ENCODE assay signal across 2 cellular contexts in the genomic region with DNA sequence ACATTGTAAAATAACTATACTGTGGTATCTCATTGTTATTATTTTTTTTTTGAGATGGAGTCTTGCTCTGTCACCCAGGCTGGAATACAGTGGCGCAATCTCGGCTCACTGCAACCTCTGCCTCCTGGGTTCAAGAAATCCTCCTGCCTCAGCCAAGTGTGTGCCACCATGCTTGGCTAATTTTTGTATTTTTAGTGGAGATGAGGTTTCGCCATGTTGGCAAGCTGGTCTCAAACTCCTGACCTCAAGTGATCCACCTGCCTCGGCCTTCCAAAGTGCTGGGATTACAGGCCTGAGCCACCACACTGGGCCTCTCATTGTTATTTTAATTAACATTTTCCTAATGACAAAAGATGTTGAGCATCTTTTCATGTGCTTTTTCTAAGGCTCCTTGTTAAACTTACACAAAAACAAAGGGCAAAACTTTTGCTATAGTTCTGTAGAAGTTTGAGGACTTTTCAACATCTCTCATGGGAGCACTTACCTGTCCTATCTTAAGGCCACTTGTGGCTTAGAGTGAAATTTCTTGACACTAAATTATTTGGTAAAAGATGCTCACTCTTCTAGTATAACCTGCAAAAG.
TF ChIP-seq lines count a peak whose summit lies in the region.

No MANE protein-coding gene starts in this region.

TF ChIP-seq in GM23338, 12 proteins besides CTCF, POLR2A, EP300 and RAD21 (continued from another document):
- TF ChIP-seq, protein P1, sequence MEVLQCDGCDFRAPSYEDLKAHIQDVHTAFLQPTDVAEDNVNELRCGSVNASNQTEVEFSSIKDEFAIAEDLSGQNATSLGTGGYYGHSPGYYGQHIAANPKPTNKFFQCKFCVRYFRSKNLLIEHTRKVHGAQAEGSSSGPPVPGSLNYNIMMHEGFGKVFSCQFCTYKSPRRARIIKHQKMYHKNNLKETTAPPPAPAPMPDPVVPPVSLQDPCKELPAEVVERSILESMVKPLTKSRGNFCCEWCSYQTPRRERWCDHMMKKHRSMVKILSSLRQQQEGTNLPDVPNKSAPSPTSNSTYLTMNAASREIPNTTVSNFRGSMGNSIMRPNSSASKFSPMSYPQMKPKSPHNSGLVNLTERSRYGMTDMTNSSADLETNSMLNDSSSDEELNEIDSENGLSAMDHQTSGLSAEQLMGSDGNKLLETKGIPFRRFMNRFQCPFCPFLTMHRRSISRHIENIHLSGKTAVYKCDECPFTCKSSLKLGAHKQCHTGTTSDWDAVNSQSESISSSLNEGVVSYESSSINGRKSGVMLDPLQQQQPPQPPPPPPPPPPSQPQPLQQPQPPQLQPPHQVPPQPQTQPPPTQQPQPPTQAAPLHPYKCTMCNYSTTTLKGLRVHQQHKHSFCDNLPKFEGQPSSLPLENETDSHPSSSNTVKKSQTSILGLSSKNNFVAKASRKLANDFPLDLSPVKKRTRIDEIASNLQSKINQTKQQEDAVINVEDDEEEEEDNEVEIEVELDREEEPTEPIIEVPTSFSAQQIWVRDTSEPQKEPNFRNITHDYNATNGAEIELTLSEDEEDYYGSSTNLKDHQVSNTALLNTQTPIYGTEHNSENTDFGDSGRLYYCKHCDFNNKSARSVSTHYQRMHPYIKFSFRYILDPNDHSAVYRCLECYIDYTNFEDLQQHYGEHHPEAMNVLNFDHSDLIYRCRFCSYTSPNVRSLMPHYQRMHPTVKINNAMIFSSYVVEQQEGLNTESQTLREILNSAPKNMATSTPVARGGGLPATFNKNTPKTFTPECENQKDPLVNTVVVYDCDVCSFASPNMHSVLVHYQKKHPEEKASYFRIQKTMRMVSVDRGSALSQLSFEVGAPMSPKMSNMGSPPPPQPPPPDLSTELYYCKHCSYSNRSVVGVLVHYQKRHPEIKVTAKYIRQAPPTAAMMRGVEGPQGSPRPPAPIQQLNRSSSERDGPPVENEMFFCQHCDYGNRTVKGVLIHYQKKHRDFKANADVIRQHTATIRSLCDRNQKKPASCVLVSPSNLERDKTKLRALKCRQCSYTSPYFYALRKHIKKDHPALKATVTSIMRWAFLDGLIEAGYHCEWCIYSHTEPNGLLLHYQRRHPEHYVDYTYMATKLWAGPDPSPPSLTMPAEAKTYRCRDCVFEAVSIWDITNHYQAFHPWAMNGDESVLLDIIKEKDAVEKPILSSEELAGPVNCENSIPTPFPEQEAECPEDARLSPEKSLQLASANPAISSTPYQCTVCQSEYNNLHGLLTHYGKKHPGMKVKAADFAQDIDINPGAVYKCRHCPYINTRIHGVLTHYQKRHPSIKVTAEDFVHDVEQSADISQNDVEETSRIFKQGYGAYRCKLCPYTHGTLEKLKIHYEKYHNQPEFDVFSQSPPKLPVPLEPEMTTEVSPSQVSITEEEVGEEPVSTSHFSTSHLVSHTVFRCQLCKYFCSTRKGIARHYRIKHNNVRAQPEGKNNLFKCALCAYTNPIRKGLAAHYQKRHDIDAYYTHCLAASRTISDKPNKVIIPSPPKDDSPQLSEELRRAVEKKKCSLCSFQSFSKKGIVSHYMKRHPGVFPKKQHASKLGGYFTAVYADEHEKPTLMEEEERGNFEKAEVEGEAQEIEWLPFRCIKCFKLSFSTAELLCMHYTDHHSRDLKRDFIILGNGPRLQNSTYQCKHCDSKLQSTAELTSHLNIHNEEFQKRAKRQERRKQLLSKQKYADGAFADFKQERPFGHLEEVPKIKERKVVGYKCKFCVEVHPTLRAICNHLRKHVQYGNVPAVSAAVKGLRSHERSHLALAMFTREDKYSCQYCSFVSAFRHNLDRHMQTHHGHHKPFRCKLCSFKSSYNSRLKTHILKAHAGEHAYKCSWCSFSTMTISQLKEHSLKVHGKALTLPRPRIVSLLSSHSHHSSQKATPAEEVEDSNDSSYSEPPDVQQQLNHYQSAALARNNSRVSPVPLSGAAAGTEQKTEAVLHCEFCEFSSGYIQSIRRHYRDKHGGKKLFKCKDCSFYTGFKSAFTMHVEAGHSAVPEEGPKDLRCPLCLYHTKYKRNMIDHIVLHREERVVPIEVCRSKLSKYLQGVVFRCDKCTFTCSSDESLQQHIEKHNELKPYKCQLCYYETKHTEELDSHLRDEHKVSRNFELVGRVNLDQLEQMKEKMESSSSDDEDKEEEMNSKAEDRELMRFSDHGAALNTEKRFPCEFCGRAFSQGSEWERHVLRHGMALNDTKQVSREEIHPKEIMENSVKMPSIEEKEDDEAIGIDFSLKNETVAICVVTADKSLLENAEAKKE (CRISPR knock-in tag; IDR thresholded peaks at IDR 0.05) = peak; percentile 64; the same call in 1 of the 2 replicates

TF ChIP-seq in WTC11, 78 proteins besides CTCF, POLR2A, EP300 and RAD21 (continued from another document):
- peak; percentile 41; the same call in 1 of the 2 replicates for TF ChIP-seq ZNF425 (CRISPR knock-in tag; conservative IDR thresholded peaks at IDR 0.05)
- TF ChIP-seq ZNF423 (CRISPR knock-in tag; IDR thresholded peaks at IDR 0.05) = 0 out of 2 replicates have a peak, but pooled peaks have one; percentile 19
- 0 out of 2 replicates have a peak, but pooled peaks have one; percentile 18 for TF ChIP-seq MXD4 (CRISPR knock-in tag; IDR thresholded peaks at IDR 0.05; ENCODE audit: borderline replicate concordance)
